Comparison of ENCODE assay signal across 1 cellular context in the genomic region with DNA sequence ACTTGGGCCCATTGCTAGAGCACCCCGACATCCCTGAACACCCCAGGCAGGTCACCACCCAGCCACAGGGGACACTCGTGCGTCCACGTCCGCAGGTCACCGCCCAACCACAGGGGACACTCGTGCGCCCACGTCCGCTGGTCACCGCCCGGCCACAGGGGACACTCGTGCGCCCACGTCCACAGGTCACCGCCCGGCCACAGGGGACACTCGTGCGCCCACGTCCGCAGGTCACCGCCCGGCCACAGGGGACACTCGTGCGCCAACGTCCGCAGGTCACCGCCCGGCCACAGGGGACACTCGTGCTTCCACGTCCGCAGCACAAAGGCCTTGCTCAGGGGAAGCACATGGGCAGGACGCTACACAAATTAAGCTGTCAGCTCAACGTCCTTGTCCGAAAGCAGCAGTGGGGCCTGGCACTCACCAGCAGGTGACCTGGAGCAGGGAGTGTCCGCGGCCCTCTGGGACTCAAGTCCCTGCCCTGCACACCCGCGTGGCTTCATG.
TF ChIP-seq lines count a peak whose summit lies in the region.

No MANE protein-coding gene starts in this region.

TF ChIP-seq in K562, 482 proteins besides CTCF, POLR2A, EP300 and RAD21 (continued from another document and continues in another):
- TF ChIP-seq, protein P1, sequence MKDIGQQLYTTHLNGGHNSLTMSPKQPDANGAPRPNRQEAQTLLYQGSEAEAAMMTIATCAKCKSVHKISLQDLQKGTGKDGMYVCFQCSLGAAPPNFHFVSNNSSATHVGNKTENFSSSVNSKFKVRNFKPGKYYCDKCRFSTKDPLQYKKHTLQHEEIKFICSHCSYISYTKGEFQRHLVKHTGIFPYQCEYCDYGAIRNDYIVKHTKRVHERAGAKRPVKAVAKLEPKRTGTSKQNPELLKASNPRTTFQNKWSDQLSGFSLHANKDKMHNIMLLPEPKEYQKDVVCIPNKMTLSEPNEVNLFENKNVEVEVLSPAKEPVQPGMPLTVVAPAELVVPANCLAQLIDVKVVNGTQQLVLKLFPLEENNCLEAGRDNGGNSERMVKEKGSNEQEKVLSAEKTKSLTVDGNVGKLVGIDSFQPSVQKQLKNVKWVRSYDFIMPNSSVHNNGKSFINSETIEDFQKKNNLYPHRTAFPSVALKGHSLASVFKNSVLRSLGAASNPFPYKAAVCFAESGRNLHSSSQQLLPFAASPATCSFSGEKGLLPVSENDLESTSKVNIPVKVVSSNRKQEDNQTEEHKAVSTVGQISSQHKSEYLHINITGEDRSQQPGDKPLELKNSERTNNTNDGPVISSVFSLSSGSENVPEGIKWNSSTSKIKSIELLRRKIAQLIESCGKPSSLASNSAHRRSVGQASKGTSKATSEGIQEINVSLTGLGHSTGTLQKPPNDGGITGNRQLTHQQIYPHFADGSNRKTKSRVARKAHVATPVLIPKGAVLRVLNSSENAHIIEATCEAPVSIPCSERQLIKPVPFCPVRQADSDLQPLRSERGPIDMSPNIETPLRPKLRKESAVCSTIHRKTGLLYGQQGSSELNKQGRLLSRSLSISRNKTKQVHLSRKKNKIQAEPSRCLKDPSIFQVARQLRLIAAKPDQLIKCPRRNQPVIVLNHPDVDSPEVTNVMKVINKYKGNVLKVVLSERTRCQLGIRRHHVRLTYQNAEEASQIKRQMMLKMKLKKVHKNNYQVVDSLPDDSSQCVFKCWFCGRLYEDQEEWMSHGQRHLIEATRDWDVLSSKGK (CRISPR knock-in tag; IDR thresholded peaks at IDR 0.05): no peak
- TF ChIP-seq, protein P2, sequence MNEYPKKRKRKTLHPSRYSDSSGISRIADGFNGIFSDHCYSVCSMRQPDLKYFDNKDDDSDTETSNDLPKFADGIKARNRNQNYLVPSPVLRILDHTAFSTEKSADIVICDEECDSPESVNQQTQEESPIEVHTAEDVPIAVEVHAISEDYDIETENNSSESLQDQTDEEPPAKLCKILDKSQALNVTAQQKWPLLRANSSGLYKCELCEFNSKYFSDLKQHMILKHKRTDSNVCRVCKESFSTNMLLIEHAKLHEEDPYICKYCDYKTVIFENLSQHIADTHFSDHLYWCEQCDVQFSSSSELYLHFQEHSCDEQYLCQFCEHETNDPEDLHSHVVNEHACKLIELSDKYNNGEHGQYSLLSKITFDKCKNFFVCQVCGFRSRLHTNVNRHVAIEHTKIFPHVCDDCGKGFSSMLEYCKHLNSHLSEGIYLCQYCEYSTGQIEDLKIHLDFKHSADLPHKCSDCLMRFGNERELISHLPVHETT (CRISPR knock-in tag; conservative IDR thresholded peaks at IDR 0.05 in 1 of 2, IDR thresholded peaks at IDR 0.05 in 1 of 2): no peak
- TF ChIP-seq ZNF174 (CRISPR knock-in tag; IDR thresholded peaks at IDR 0.05) (no peak), CBX3 (IDR thresholded peaks at IDR 0.05; ENCODE audit: borderline replicate concordance in 1 of 2, low read length in 2 of 2) (peak in 1 of 2 experiments; percentile 82; a peak in 1 of 3 replicates), ETV1 (tag; conservative IDR thresholded peaks at IDR 0.05; ENCODE audit: low read depth) (no peak), ILF3 (IDR thresholded peaks at IDR 0.05; ENCODE audit: borderline replicate concordance) (no peak), MYC (IDR thresholded peaks at IDR 0.05; ENCODE audit: low read depth, low read length) (peak; percentile 71; the same call in 1 of the 2 replicates), MYC (CRISPR knock-in tag; IDR thresholded peaks at IDR 0.05; ENCODE audit: borderline replicate concordance, low read depth) (no peak), BHLHE40 (IDR thresholded peaks at IDR 0.05; ENCODE audit: low read length) (peak; percentile 53), ZNF384 (IDR thresholded peaks at IDR 0.05; ENCODE audit: low read depth, low read length) (no peak; the same call in 1 of the 2 replicates), HMG20A (CRISPR knock-in tag; conservative IDR thresholded peaks at IDR 0.05) (no peak), ZC3H4 (CRISPR knock-in tag; IDR thresholded peaks at IDR 0.05; ENCODE audit: borderline replicate concordance) (no peak), EHMT2 (IDR thresholded peaks at IDR 0.05) (no peak), SMAD1 (IDR thresholded peaks at IDR 0.05; ENCODE audit: low read depth, low read length, partially characterized antibody) (no peak), CXXC5 (CRISPR knock-in tag; IDR thresholded peaks at IDR 0.05) (no peak), ZNF764 (CRISPR knock-in tag; IDR thresholded peaks at IDR 0.05; ENCODE audit: low read depth) (no peak), PCBP1 (IDR thresholded peaks at IDR 0.05; ENCODE audit: low read depth, low read length, poor library complexity, severe bottlenecking) (no peak), KDM4B (IDR thresholded peaks at IDR 0.05; ENCODE audit: borderline replicate concordance in 2 of 2, low read depth in 1 of 2) (no peak), PRPF4 (IDR thresholded peaks at IDR 0.05; ENCODE audit: insufficient read depth, low read depth, low read length, poor library complexity, severe bottlenecking) (peak; percentile 95), ELF2 (CRISPR knock-in tag; IDR thresholded peaks at IDR 0.05) (no peak), ZNF785 (CRISPR knock-in tag; IDR thresholded peaks at IDR 0.05) (no peak), PYGO2 (tag; IDR thresholded peaks at IDR 0.05) (no peak), MCM3 (IDR thresholded peaks at IDR 0.05) (no peak), POLR3G (IDR thresholded peaks at IDR 0.05; ENCODE audit: extremely low read depth, insufficient read length, insufficient replicate concordance) (no peak), PTTG1 (tag; IDR thresholded peaks at IDR 0.05; ENCODE audit: low read depth) (no peak), NR4A1 (CRISPR knock-in tag; IDR thresholded peaks at IDR 0.05) (no peak), NR4A1 (tag; IDR thresholded peaks at IDR 0.05) (no peak), CBX8 (IDR thresholded peaks at IDR 0.05; ENCODE audit: borderline replicate concordance, extremely low read depth, low read depth, low read length, poor library complexity, severe bottlenecking) (no peak), CBX2 (IDR thresholded peaks at IDR 0.05; ENCODE audit: insufficient read depth, low read length, poor library complexity, severe bottlenecking) (no peak), ZNF444 (CRISPR knock-in tag; IDR thresholded peaks at IDR 0.05) (no peak), CREM (IDR thresholded peaks at IDR 0.05; ENCODE audit: low read depth) (peak; percentile 66), PML (IDR thresholded peaks at IDR 0.05; ENCODE audit: low read length) (no peak), ZNF121 (CRISPR knock-in tag; conservative IDR thresholded peaks at IDR 0.05) (no peak), TOE1 (IDR thresholded peaks at IDR 0.05; ENCODE audit: borderline replicate concordance) (no peak), TOE1 (CRISPR knock-in tag; IDR thresholded peaks at IDR 0.05; ENCODE audit: borderline replicate concordance, low read depth) (no peak), ZKSCAN3 (CRISPR knock-in tag; IDR thresholded peaks at IDR 0.05) (no peak), HDAC2 (IDR thresholded peaks at IDR 0.05) (no peak), U2AF1 (optimal IDR thresholded peaks at IDR 0.05; ENCODE audit: low read depth, low read length) (no peak), KAT2B (IDR thresholded peaks at IDR 0.05; ENCODE audit: low read depth, low read length) (no peak)
- TF ChIP-seq, protein P3, sequence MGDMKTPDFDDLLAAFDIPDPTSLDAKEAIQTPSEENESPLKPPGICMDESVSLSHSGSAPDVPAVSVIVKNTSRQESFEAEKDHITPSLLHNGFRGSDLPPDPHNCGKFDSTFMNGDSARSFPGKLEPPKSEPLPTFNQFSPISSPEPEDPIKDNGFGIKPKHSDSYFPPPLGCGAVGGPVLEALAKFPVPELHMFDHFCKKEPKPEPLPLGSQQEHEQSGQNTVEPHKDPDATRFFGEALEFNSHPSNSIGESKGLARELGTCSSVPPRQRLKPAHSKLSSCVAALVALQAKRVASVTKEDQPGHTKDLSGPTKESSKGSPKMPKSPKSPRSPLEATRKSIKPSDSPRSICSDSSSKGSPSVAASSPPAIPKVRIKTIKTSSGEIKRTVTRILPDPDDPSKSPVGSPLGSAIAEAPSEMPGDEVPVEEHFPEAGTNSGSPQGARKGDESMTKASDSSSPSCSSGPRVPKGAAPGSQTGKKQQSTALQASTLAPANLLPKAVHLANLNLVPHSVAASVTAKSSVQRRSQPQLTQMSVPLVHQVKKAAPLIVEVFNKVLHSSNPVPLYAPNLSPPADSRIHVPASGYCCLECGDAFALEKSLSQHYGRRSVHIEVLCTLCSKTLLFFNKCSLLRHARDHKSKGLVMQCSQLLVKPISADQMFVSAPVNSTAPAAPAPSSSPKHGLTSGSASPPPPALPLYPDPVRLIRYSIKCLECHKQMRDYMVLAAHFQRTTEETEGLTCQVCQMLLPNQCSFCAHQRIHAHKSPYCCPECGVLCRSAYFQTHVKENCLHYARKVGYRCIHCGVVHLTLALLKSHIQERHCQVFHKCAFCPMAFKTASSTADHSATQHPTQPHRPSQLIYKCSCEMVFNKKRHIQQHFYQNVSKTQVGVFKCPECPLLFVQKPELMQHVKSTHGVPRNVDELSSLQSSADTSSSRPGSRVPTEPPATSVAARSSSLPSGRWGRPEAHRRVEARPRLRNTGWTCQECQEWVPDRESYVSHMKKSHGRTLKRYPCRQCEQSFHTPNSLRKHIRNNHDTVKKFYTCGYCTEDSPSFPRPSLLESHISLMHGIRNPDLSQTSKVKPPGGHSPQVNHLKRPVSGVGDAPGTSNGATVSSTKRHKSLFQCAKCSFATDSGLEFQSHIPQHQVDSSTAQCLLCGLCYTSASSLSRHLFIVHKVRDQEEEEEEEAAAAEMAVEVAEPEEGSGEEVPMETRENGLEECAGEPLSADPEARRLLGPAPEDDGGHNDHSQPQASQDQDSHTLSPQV (IDR thresholded peaks at IDR 0.05): peak; percentile 58; the same call in 1 of the 2 replicates
- TF ChIP-seq, protein P4, sequence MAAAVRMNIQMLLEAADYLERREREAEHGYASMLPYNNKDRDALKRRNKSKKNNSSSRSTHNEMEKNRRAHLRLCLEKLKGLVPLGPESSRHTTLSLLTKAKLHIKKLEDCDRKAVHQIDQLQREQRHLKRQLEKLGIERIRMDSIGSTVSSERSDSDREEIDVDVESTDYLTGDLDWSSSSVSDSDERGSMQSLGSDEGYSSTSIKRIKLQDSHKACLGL (CRISPR knock-in tag; IDR thresholded peaks at IDR 0.05; ENCODE audit: borderline replicate concordance, poor library complexity, severe bottlenecking): no peak
- TF ChIP-seq, protein P5, sequence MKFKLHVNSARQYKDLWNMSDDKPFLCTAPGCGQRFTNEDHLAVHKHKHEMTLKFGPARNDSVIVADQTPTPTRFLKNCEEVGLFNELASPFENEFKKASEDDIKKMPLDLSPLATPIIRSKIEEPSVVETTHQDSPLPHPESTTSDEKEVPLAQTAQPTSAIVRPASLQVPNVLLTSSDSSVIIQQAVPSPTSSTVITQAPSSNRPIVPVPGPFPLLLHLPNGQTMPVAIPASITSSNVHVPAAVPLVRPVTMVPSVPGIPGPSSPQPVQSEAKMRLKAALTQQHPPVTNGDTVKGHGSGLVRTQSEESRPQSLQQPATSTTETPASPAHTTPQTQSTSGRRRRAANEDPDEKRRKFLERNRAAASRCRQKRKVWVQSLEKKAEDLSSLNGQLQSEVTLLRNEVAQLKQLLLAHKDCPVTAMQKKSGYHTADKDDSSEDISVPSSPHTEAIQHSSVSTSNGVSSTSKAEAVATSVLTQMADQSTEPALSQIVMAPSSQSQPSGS (CRISPR knock-in tag; IDR thresholded peaks at IDR 0.05): no peak
- TF ChIP-seq, protein P6, sequence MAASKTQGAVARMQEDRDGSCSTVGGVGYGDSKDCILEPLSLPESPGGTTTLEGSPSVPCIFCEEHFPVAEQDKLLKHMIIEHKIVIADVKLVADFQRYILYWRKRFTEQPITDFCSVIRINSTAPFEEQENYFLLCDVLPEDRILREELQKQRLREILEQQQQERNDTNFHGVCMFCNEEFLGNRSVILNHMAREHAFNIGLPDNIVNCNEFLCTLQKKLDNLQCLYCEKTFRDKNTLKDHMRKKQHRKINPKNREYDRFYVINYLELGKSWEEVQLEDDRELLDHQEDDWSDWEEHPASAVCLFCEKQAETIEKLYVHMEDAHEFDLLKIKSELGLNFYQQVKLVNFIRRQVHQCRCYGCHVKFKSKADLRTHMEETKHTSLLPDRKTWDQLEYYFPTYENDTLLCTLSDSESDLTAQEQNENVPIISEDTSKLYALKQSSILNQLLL (CRISPR knock-in tag; IDR thresholded peaks at IDR 0.05; ENCODE audit: borderline replicate concordance): no peak
- TF ChIP-seq, protein P7, sequence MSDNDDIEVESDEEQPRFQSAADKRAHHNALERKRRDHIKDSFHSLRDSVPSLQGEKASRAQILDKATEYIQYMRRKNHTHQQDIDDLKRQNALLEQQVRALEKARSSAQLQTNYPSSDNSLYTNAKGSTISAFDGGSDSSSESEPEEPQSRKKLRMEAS (CRISPR knock-in tag; IDR thresholded peaks at IDR 0.05): peak; percentile 96
- TF ChIP-seq, protein P8, sequence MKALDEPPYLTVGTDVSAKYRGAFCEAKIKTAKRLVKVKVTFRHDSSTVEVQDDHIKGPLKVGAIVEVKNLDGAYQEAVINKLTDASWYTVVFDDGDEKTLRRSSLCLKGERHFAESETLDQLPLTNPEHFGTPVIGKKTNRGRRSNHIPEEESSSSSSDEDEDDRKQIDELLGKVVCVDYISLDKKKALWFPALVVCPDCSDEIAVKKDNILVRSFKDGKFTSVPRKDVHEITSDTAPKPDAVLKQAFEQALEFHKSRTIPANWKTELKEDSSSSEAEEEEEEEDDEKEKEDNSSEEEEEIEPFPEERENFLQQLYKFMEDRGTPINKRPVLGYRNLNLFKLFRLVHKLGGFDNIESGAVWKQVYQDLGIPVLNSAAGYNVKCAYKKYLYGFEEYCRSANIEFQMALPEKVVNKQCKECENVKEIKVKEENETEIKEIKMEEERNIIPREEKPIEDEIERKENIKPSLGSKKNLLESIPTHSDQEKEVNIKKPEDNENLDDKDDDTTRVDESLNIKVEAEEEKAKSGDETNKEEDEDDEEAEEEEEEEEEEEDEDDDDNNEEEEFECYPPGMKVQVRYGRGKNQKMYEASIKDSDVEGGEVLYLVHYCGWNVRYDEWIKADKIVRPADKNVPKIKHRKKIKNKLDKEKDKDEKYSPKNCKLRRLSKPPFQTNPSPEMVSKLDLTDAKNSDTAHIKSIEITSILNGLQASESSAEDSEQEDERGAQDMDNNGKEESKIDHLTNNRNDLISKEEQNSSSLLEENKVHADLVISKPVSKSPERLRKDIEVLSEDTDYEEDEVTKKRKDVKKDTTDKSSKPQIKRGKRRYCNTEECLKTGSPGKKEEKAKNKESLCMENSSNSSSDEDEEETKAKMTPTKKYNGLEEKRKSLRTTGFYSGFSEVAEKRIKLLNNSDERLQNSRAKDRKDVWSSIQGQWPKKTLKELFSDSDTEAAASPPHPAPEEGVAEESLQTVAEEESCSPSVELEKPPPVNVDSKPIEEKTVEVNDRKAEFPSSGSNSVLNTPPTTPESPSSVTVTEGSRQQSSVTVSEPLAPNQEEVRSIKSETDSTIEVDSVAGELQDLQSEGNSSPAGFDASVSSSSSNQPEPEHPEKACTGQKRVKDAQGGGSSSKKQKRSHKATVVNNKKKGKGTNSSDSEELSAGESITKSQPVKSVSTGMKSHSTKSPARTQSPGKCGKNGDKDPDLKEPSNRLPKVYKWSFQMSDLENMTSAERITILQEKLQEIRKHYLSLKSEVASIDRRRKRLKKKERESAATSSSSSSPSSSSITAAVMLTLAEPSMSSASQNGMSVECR (CRISPR knock-in tag; IDR thresholded peaks at IDR 0.05): peak; percentile 71
- TF ChIP-seq, protein P9, sequence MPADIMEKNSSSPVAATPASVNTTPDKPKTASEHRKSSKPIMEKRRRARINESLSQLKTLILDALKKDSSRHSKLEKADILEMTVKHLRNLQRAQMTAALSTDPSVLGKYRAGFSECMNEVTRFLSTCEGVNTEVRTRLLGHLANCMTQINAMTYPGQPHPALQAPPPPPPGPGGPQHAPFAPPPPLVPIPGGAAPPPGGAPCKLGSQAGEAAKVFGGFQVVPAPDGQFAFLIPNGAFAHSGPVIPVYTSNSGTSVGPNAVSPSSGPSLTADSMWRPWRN (IDR thresholded peaks at IDR 0.05; ENCODE audit: low read depth): no peak
